19 cellular contexts compared by ENCODE assay signal in the genomic region with DNA sequence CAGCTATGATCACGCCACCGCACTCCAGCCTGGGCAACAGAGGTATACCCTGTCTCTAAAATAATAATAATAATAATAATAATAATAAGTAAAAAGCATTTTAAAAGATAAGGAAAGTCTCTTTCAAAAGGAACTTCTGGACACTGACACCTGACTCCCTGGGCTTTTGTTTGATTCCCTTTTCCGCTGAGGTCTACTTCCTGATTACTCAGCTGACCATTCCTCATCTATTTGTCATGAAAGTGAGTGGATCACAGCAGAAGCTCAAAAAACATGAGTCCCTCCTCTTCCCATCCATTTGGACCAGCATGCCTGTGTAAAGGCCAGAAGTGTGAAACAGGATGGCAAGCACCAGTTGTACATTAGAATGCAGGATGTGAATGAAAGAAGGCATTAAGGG.
DNase-seq lines count a peak whose midpoint lies in the region; ATAC-seq and TF ChIP-seq lines count a peak whose summit lies in the region.
"Had no signal": no experiment of that assay in that cellular context is flagged by ENCODE, and none has a peak within 500 bp of the region (broad histone marks: within the 10 kb centered on the region; RNA-seq: fewer than 3 reads in every experiment).

No MANE protein-coding gene starts in this region.

- H4K91ac ChIP-seq in IMR-90 (ENCODE audit: insufficient read depth, low read depth, low read length), result no peak overlapping the region

- H2BK120ac ChIP-seq in IMR-90 (ENCODE audit: low read depth, low read length), result peak overlapping the region; percentile 31; the same call in 1 of the 2 replicates

- no peaks in the 10 kb centered on the region for H3K9me3 Mint-ChIP-seq in activated CD8-positive, alpha-beta memory T cell treated with anti-CD3 and anti-CD28 coated beads, Interleukin-2, amount 10 ng/mL, durations not matched to agents 7 days and 5 days (ENCODE audit: low read depth)
- H3K9me3 Mint-ChIP-seq in activated naive CD8-positive, alpha-beta T cell treated with anti-CD3 and anti-CD28 coated beads, Interleukin-2, amount 50 U/mL, for 24 hours, result no peaks in the 10 kb centered on the region
- H3K9me3 Mint-ChIP-seq: activated CD4-positive, alpha-beta memory T cell treated with anti-CD3 and anti-CD28 coated beads for 36 hours; activated T-helper 1 cell treated with anti-CD3 and anti-CD28 coated beads, Interleukin-12 subunit alpha, Interleukin-12 subunit beta, Interleukin-2, Interleukin-4 antibody, amounts not matched to agents 30 ng/mL and 10 ng/mL and 1 ng/mL, durations not matched to agents 14 hours and 24 hours and 36 hours had no signal

- H3K9ac ChIP-seq in IMR-90 (ENCODE audit: low read depth, low read length), result no peak overlapping the region

- H3K4me3 Mint-ChIP-seq in activated CD8-positive, alpha-beta memory T cell treated with anti-CD3 and anti-CD28 coated beads, Interleukin-2, amount 10 ng/mL, durations not matched to agents 7 days and 5 days, result no peak overlapping the region
- no peak overlapping the region for H3K4me3 Mint-ChIP-seq in activated naive CD8-positive, alpha-beta T cell treated with anti-CD3 and anti-CD28 coated beads, Interleukin-2, amount 50 U/mL, for 24 hours
- H3K4me3 Mint-ChIP-seq: activated CD4-positive, alpha-beta memory T cell treated with anti-CD3 and anti-CD28 coated beads for 36 hours; activated T-helper 1 cell treated with anti-CD3 and anti-CD28 coated beads, Interleukin-12 subunit alpha, Interleukin-12 subunit beta, Interleukin-2, Interleukin-4 antibody, amounts not matched to agents 30 ng/mL and 10 ng/mL and 1 ng/mL, durations not matched to agents 14 hours and 24 hours and 36 hours; B cell had no signal

- H3K56ac ChIP-seq in IMR-90 (ENCODE audit: extremely low read depth, insufficient read depth, low read length), result no peak overlapping the region

- no peak overlapping the region for H4K5ac ChIP-seq in IMR-90 (ENCODE audit: low read depth, low read length)

- no peak overlapping the region for H3K18ac ChIP-seq in IMR-90 (ENCODE audit: low read depth, low read length)

- H2AK9ac ChIP-seq in IMR-90 (replicated peaks; ENCODE audit: low read depth, low read length, poor library complexity), result peak overlapping the region; percentile 0

- no peak overlapping the region for H3K27ac Mint-ChIP-seq in activated CD8-positive, alpha-beta memory T cell treated with anti-CD3 and anti-CD28 coated beads, Interleukin-2, amount 10 ng/mL, durations not matched to agents 7 days and 5 days
- H3K27ac Mint-ChIP-seq in activated naive CD8-positive, alpha-beta T cell treated with anti-CD3 and anti-CD28 coated beads, Interleukin-2, amount 50 U/mL, for 24 hours, result no peak overlapping the region
- H3K27ac Mint-ChIP-seq: activated CD4-positive, alpha-beta memory T cell treated with anti-CD3 and anti-CD28 coated beads for 36 hours; activated T-helper 1 cell treated with anti-CD3 and anti-CD28 coated beads, Interleukin-12 subunit alpha, Interleukin-12 subunit beta, Interleukin-2, Interleukin-4 antibody, amounts not matched to agents 30 ng/mL and 10 ng/mL and 1 ng/mL, durations not matched to agents 14 hours and 24 hours and 36 hours; B cell had no signal

- no TSS peak for BruUV-seq in IMR-90 (replicated peaks; lab: Mats Ljungman, UMichigan)

- TF ChIP-seq CTCF in AG10803 (conservative IDR thresholded peaks at IDR 0.05; ENCODE audit: low read length) (no peak), IMR-90 (conservative IDR thresholded peaks at IDR 0.05; ENCODE audit: low read depth, low read length) (no peak), foreskin keratinocyte (conservative IDR thresholded peaks at IDR 0.05) (no peak)

- no peak for TF ChIP-seq RAD21 in IMR-90 (IDR thresholded peaks at IDR 0.05; ENCODE audit: low read length)

- peaks cover 2% of the 10 kb centered on the region for H3K4me1 Mint-ChIP-seq in activated CD8-positive, alpha-beta memory T cell treated with anti-CD3 and anti-CD28 coated beads, Interleukin-2, amount 10 ng/mL, durations not matched to agents 7 days and 5 days
- H3K4me1 Mint-ChIP-seq in activated naive CD8-positive, alpha-beta T cell treated with anti-CD3 and anti-CD28 coated beads, Interleukin-2, amount 50 U/mL, for 24 hours, result no peaks in the 10 kb centered on the region

- dilution Hi-C loops in IMR-90 (cut with HindIII; ENCODE audit: low sequenced_read_pairs, unreplicated experiment), result no loop called here

- peaks cover 27% of the 10 kb centered on the region for H3K27me3 Mint-ChIP-seq in activated CD8-positive, alpha-beta memory T cell treated with anti-CD3 and anti-CD28 coated beads, Interleukin-2, amount 10 ng/mL, durations not matched to agents 7 days and 5 days
- H3K27me3 Mint-ChIP-seq in activated naive CD8-positive, alpha-beta T cell treated with anti-CD3 and anti-CD28 coated beads, Interleukin-2, amount 50 U/mL, for 24 hours, result peaks cover 11% of the 10 kb centered on the region

- peak overlapping the region; percentile 37; the same call in 1 of the 2 replicates for H3K27ac ChIP-seq in IMR-90 (ENCODE audit: insufficient read depth, low read length)
- H3K27ac ChIP-seq in foreskin keratinocyte, result no peak overlapping the region
- H3K27ac ChIP-seq: transverse colon had no signal

- peak; percentile 74 for ATAC-seq in IMR-90 (ENCODE audit: low read depth)
- ATAC-seq in foreskin keratinocyte, result peak; percentile 61
- no peak for ATAC-seq in activated CD8-positive, alpha-beta memory T cell treated with anti-CD3 and anti-CD28 coated beads, Interleukin-2, amount 10 ng/mL, durations not matched to agents 7 days and 5 days
- ATAC-seq in activated naive CD8-positive, alpha-beta T cell treated with anti-CD3 and anti-CD28 coated beads, Interleukin-2, amount 50 U/mL, for 24 hours, result no peak
- ATAC-seq in HG02763 (IDR thresholded peaks at IDR 0.05; ENCODE audit: unreplicated experiment), result no peak
- ATAC-seq: K562 had no signal

- CTCF ChIA-PET in IMR-90 (lab: Yijun Ruan, JAX), result no interaction called here
- CTCF ChIA-PET in activated CD8-positive, alpha-beta memory T cell treated with anti-CD3 and anti-CD28 coated beads, Interleukin-2, amount 10 ng/mL, durations not matched to agents 7 days and 5 days (lab: Charles Lee), result no interaction called here

- H3K9me3 ChIP-seq in IMR-90 (ENCODE audit: control insufficient read depth, insufficient read depth, low read length), result no peaks in the 10 kb centered on the region
- H3K9me3 ChIP-seq: transverse colon had no signal

- H3K4me2 ChIP-seq in IMR-90 (ENCODE audit: low read depth, low read length), result no peak overlapping the region

- H4K8ac ChIP-seq in IMR-90 (ENCODE audit: low read depth in 2 of 2, low read length in 2 of 2), result peak overlapping the region in 1 of 2 experiments; percentile 52; a peak in 1 of 4 replicates

- H2BK15ac ChIP-seq in IMR-90 (ENCODE audit: low read depth, low read length), result peak overlapping the region; percentile 22; the same call in 1 of the 3 replicates

- TF ChIP-seq POLR2A in IMR-90 (IDR thresholded peaks at IDR 0.05; ENCODE audit: low read depth, low read length), result no peak

- H3K4me3 ChIP-seq in AG10803 (ENCODE audit: low read length) (no peak overlapping the region), IMR-90 (ENCODE audit: insufficient read depth, low read depth, low read length) (no peak overlapping the region)
- H3K4me3 ChIP-seq: K562, transverse colon had no signal

- no peaks in the 10 kb centered on the region for H4K20me1 ChIP-seq in IMR-90 (ENCODE audit: insufficient read depth, low read length)

- in situ Hi-C loops in IMR-90 (cut with MboI; ENCODE audit: low sequenced_read_pairs), result no loop called here

- H3K14ac ChIP-seq in IMR-90 (replicated peaks; ENCODE audit: low read depth, low read length), result peak overlapping the region; percentile 1; the same call in 1 of the 2 replicates

- H3K23ac ChIP-seq in IMR-90 (ENCODE audit: low read depth, low read length), result no peak overlapping the region

- H2BK20ac ChIP-seq in IMR-90 (ENCODE audit: low read depth, low read length), result peak overlapping the region; percentile 43; the same call in 1 of the 2 replicates

- H3K36me3 ChIP-seq in IMR-90 (ENCODE audit: control insufficient read depth, insufficient read depth, low read length), result no peaks in the 10 kb centered on the region
- H3K36me3 ChIP-seq: transverse colon had no signal

- H2BK5ac ChIP-seq in IMR-90 (ENCODE audit: low read depth, low read length, poor library complexity, severe bottlenecking), result peak overlapping the region; percentile 58

- POLR2A ChIA-PET in IMR-90 (lab: Charles Lee; ENCODE audit: unreplicated experiment), result no interaction called here

- peak overlapping the region; percentile 68 for H2AFZ ChIP-seq in IMR-90 (replicated peaks; ENCODE audit: low read length, poor library complexity)

- H3K4ac ChIP-seq in IMR-90 (ENCODE audit: low read depth, low read length), result peak overlapping the region; percentile 60; the same call in 1 of the 2 replicates

- peak overlapping the region; percentile 83 for H2AK5ac ChIP-seq in IMR-90 (ENCODE audit: low read depth, low read length)

- H3K27me3 ChIP-seq in IMR-90 (ENCODE audit: control insufficient read depth, insufficient read depth, low read length) (no peaks in the 10 kb centered on the region), foreskin keratinocyte (no peaks in the 10 kb centered on the region)
- H3K27me3 ChIP-seq: transverse colon had no signal

- peaks cover 2% of the 10 kb centered on the region for H3K9me1 ChIP-seq in IMR-90 (ENCODE audit: insufficient read depth, low read length)

- H3K4me1 ChIP-seq in IMR-90 (ENCODE audit: control insufficient read depth, insufficient read depth, low read length) (peaks cover 5% of the 10 kb centered on the region; the same call in 1 of the 2 replicates), foreskin keratinocyte (peaks cover 16% of the 10 kb centered on the region)

- no CpG with 5 or more reads among the region's 3 CpGs for WGBS in IMR-90 (ENCODE audit: extremely low coverage in 2 of 2, insufficient read length in 1 of 2), 2 experiments

- no peaks in the 10 kb centered on the region for H3K36me3 Mint-ChIP-seq in activated CD8-positive, alpha-beta memory T cell treated with anti-CD3 and anti-CD28 coated beads, Interleukin-2, amount 10 ng/mL, durations not matched to agents 7 days and 5 days
- H3K36me3 Mint-ChIP-seq in activated naive CD8-positive, alpha-beta T cell treated with anti-CD3 and anti-CD28 coated beads, Interleukin-2, amount 50 U/mL, for 24 hours (ENCODE audit: low read depth), result no peaks in the 10 kb centered on the region
- H3K36me3 Mint-ChIP-seq: activated CD4-positive, alpha-beta memory T cell treated with anti-CD3 and anti-CD28 coated beads for 36 hours had no signal

- no peaks in the 10 kb centered on the region for H3K79me1 ChIP-seq in IMR-90 (ENCODE audit: low read depth in 1 of 2, low read length in 2 of 2)

- intact Hi-C loops in IMR-90 (cut with micrococcal nuclease), result no loop called here

- peak; percentile 34 for DNase-seq in AG10803 (ENCODE audit: low read depth)
- peak; percentile 89 for DNase-seq in IMR-90
- peak; percentile 40 for DNase-seq in amniotic stem cell (lab: John Stamatoyannopoulos, UW)
- peak in 1 of 2 donors; percentile 73 for DNase-seq in foreskin keratinocyte
- no peak for DNase-seq in NCI-H2107 (lab: John Stamatoyannopoulos, UW)
- no peak for DNase-seq in activated CD8-positive, alpha-beta memory T cell treated with anti-CD3 and anti-CD28 coated beads, Interleukin-2, amount 10 ng/mL, durations not matched to agents 7 days and 5 days
- DNase-seq in activated naive CD8-positive, alpha-beta T cell treated with anti-CD3 and anti-CD28 coated beads, Interleukin-2, amount 50 U/mL, for 24 hours, result no peak
- DNase-seq: activated CD4-positive, alpha-beta memory T cell treated with anti-CD3 and anti-CD28 coated beads for 36 hours; anterior cingulate cortex; DMS79; effector CD4-positive, alpha-beta T cell; NCI-H510A; stimulated activated CD4-positive, alpha-beta T cell treated with anti-CD3 and anti-CD28 coated beads, Interleukin-2, amount 100 ng/mL, for 48 hours; T1000; transverse colon had no signal

Comparison
In these comparisons a context has a peak if more than half of its experiments do, and no peak if none do; other contexts are left out.
1. DNase-seq: peak in AG10803 (single experiment), IMR-90 (single experiment) and amniotic stem cell (single experiment); none in NCI-H2107 (single experiment), activated CD8-positive, alpha-beta memory T cell treated with anti-CD3 and anti-CD28 coated beads, Interleukin-2, amount 10 ng/mL, durations not matched to agents 7 days and 5 days (single experiment) and activated naive CD8-positive, alpha-beta T cell treated with anti-CD3 and anti-CD28 coated beads, Interleukin-2, amount 50 U/mL, for 24 hours (single experiment).
2. ATAC-seq: peak in IMR-90 (single experiment) and foreskin keratinocyte (single experiment); none in activated CD8-positive, alpha-beta memory T cell treated with anti-CD3 and anti-CD28 coated beads, Interleukin-2, amount 10 ng/mL, durations not matched to agents 7 days and 5 days (single experiment), activated naive CD8-positive, alpha-beta T cell treated with anti-CD3 and anti-CD28 coated beads, Interleukin-2, amount 50 U/mL, for 24 hours (single experiment) and HG02763 (single experiment).